In the genomic region with DNA sequence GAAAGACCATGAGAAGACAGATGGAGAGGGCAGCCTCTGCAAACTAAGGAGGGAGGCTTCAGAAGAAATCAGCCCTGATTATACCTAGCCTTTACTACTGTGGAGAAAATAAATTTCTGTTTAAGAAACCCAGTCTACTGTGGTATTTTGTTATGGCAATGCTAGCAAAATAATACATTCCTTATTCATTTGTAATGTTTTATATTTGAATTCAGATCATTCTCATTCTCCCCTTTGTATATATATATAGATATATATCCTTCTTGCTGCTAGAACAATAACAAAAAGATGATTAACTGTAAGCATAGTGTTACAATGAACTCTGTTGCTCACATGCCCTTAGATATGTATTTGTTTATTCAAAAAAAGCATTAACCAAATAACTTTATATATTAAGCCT, we compare ENCODE assay signal across 21 cellular contexts. TPM values are rescaled to one million over a fixed set of nuclear protein-coding genes. Genes with fewer than 3 reads are reported as not detected.
DNase-seq lines count a peak whose midpoint lies in the region; ATAC-seq, FAIRE-seq and TF ChIP-seq lines count a peak whose summit lies in the region.
"Had no signal": no experiment of that assay in that cellular context is flagged by ENCODE, and none has a peak within 500 bp of the region (broad histone marks: within the 10 kb centered on the region; RNA-seq: fewer than 3 reads in every experiment).

No MANE protein-coding gene starts in this region.

- no peak overlapping the region for H2AFZ ChIP-seq in HepG2 (ENCODE audit: low read length)
- H2AFZ ChIP-seq: GM23248 had no signal

- no TSS peak for BruUV-seq in HepG2 (replicated peaks; lab: Mats Ljungman, UMichigan)

- ATAC-seq in pancreas (no peak), HG03354 (IDR thresholded peaks at IDR 0.05; ENCODE audit: poor library complexity, severe bottlenecking, unreplicated experiment) (no peak), GM18867 (IDR thresholded peaks at IDR 0.05; ENCODE audit: unreplicated experiment) (no peak), HepG2 (no peak)
- ATAC-seq: GM12878, Right ventricle myocardium inferior had no signal

- TF ChIP-seq EP300 in HepG2 (IDR thresholded peaks at IDR 0.05; ENCODE audit: low read depth in 2 of 2, low read length in 2 of 2) (no peak), HepG2 (CRISPR knock-in tag; IDR thresholded peaks at IDR 0.05; ENCODE audit: borderline replicate concordance) (no peak)

- TF ChIP-seq CTCF in pancreas (IDR thresholded peaks at IDR 0.05) (no peak), HepG2 (CRISPR knock-in tag; IDR thresholded peaks at IDR 0.05) (no peak)

- intact Hi-C loops in pancreas (cut with DNase I) (no loop called here), HepG2 (cut with micrococcal nuclease; ENCODE audit: unreplicated experiment) (no loop called here)

- in situ Hi-C loops in HepG2 (cut with HindIII; ENCODE audit: extremely low pct_ligation_motif_present, low pct_unique_long_range_greater_than_20kb), result no loop called here

- no peaks in the 10 kb centered on the region for H3K79me2 ChIP-seq in HepG2 (ENCODE audit: insufficient read depth, low read length)

- no peak overlapping the region for H3K9ac ChIP-seq in HepG2 (ENCODE audit: insufficient read depth, low read depth, low read length)
- H3K9ac ChIP-seq: GM23248 had no signal

- peak overlapping the region; percentile 83 for H3K27ac ChIP-seq in SJSA1
- no peak overlapping the region for H3K27ac ChIP-seq in pancreas
- H3K27ac ChIP-seq in HepG2 (ENCODE audit: extremely low read length, insufficient read depth, low read length), result no peak overlapping the region
- H3K27ac ChIP-seq: GM23248, Peyer's patch, SK-N-MC had no signal

- TF ChIP-seq RAD21 in HepG2 (CRISPR knock-in tag; IDR thresholded peaks at IDR 0.05), result no peak

- H3K9me3 ChIP-seq in SJSA1 (replicated peaks), result no peaks in the 10 kb centered on the region
- H3K9me3 ChIP-seq in pancreas, result no peaks in the 10 kb centered on the region
- no peaks in the 10 kb centered on the region for H3K9me3 ChIP-seq in HepG2 (ENCODE audit: low read length)
- H3K9me3 ChIP-seq: BE2C, Peyer's patch had no signal

- no peak for TF ChIP-seq POLR2A in HepG2 (IDR thresholded peaks at IDR 0.05; ENCODE audit: insufficient read depth in 1 of 2, low read depth in 2 of 2, low read length in 2 of 2)

- H3K4me3 ChIP-seq in SJSA1 (no peak overlapping the region), pancreas (no peak overlapping the region), HepG2 (replicated peaks in 1 of 3; ENCODE audit: insufficient read depth in 1 of 3, low read depth in 2 of 3, low read length in 3 of 3) (no peak overlapping the region)
- H3K4me3 ChIP-seq: GM12878, GM23248, Peyer's patch, SK-N-MC had no signal

- no peak overlapping the region for H3K4me2 ChIP-seq in HepG2 (ENCODE audit: low read depth, low read length)

- no peaks in the 10 kb centered on the region for H4K20me1 ChIP-seq in HepG2 (ENCODE audit: insufficient read depth, low read length)

- H3K4me1 ChIP-seq in SJSA1 (replicated peaks) (peaks cover 36% of the 10 kb centered on the region), pancreas (peaks cover 0 to 2% (median 0%) of the 10 kb centered on the region in 3 donors), HepG2 (ENCODE audit: insufficient read depth, low read length) (no peaks in the 10 kb centered on the region)
- H3K4me1 ChIP-seq: BE2C, Peyer's patch had no signal

- H3K36me3 ChIP-seq in SJSA1, result no peaks in the 10 kb centered on the region
- H3K36me3 ChIP-seq in pancreas, result no peaks in the 10 kb centered on the region
- no peaks in the 10 kb centered on the region for H3K36me3 ChIP-seq in HepG2 (replicated peaks in 1 of 2; ENCODE audit: control insufficient read depth in 1 of 2, insufficient read depth in 2 of 2, low read length in 2 of 2)
- H3K36me3 ChIP-seq: BE2C, Peyer's patch had no signal

- DNase-seq in SJSA1 (ENCODE audit: low read depth in 1 of 2, low spot score in 2 of 2) (no peak), pancreas (no peak), NCI-H510A treated with DMSO at 0.1 percent for 48 hours (lab: John Stamatoyannopoulos, UW) (no peak), HepG2 (ENCODE audit: low spot score) (no peak)
- DNase-seq: BE2C; CD8-positive, alpha-beta memory T cell; DND-41; GM23248; KBM-7; NCI-H1092; NCI-H146; NCI-H2081; NCI-H510A; Peyer's patch had no signal

- H3K27me3 ChIP-seq in SJSA1 (replicated peaks), result no peaks in the 10 kb centered on the region
- no peaks in the 10 kb centered on the region for H3K27me3 ChIP-seq in pancreas
- H3K27me3 ChIP-seq in HepG2 (ENCODE audit: control insufficient read depth in 1 of 2, insufficient read depth in 2 of 2, low read length in 2 of 2), result no peaks in the 10 kb centered on the region
- H3K27me3 ChIP-seq: BE2C, Peyer's patch had no signal

- FAIRE-seq in colon (lab: Jason Lieb, UNC), result peak; percentile 24
- peak; percentile 26 for FAIRE-seq in pancreas (lab: Jason Lieb, UNC)
- no peak for FAIRE-seq in HepG2 (lab: Jason Lieb, UNC)
- FAIRE-seq: G401.6, GM12878 had no signal

- POLR2A ChIA-PET in HepG2 (lab: Yijun Ruan, JAX), result no interaction called here

- CTCF ChIA-PET in HepG2 (lab: Yijun Ruan, JAX; ENCODE audit: low intra/inter-chr PET ratio, low total read pairs), result no interaction called here

TF ChIP-seq in HepG2, 621 proteins besides CTCF, POLR2A, EP300 and RAD21:
- no peak for TF ChIP-seq MIER3 (CRISPR knock-in tag; IDR thresholded peaks at IDR 0.05; ENCODE audit: borderline replicate concordance)
- TF ChIP-seq IKZF5 (CRISPR knock-in tag; IDR thresholded peaks at IDR 0.05), result no peak
- TF ChIP-seq GZF1 (CRISPR knock-in tag; IDR thresholded peaks at IDR 0.05), result no peak
- TF ChIP-seq, protein P1, sequence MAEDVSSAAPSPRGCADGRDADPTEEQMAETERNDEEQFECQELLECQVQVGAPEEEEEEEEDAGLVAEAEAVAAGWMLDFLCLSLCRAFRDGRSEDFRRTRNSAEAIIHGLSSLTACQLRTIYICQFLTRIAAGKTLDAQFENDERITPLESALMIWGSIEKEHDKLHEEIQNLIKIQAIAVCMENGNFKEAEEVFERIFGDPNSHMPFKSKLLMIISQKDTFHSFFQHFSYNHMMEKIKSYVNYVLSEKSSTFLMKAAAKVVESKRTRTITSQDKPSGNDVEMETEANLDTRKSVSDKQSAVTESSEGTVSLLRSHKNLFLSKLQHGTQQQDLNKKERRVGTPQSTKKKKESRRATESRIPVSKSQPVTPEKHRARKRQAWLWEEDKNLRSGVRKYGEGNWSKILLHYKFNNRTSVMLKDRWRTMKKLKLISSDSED (CRISPR knock-in tag; IDR thresholded peaks at IDR 0.05), result no peak
- TF ChIP-seq ZNF143 (CRISPR knock-in tag; IDR thresholded peaks at IDR 0.05), result no peak
- TF ChIP-seq EED (CRISPR knock-in tag; IDR thresholded peaks at IDR 0.05), result no peak
- TF ChIP-seq TBX3 (IDR thresholded peaks at IDR 0.05; ENCODE audit: borderline replicate concordance), result no peak
- no peak for TF ChIP-seq AKAP8 (CRISPR knock-in tag; IDR thresholded peaks at IDR 0.05)
- no peak for TF ChIP-seq SMC3 (IDR thresholded peaks at IDR 0.05; ENCODE audit: low read length)
- TF ChIP-seq NCOA1 (CRISPR knock-in tag; IDR thresholded peaks at IDR 0.05), result no peak

RNA-seq across cellular contexts. Expression of gene DMD, which starts 22.5 kb away (rescaled TPM):
- 6.8 and 8.9 TPM in 2 replicates for total RNA-seq in SJSA1 (2014; rRNA removed; shearing (Covaris generic))
- total RNA-seq in pancreas (10 to 100 TPM; 28.4 to 46.5 (median 34.8) TPM), HepG2 (2016; rRNA removed; fragmentation: Illumina TruSeq; extraction: Trizol) (25.9 and 35.6 TPM in 2 replicates)
- polyA plus RNA-seq in pancreas (1 to 10 TPM; 9.1 to 9.4 TPM), HepG2 (2011; rRNA removed) (15.4 and 17.6 TPM in 2 replicates)
- total RNA-seq in HepG2 (2016; cell fraction: cytosol; rRNA removed; fragmentation: Illumina TruSeq; extraction: Trizol; ENCODE audit: low read depth), result 8.6 and 9.1 TPM in 2 replicates
- 24.0 and 30.4 TPM in 2 replicates for total RNA-seq in HepG2 (2016; cell fraction: insoluble cytoplasmic fraction; rRNA removed; fragmentation: Illumina TruSeq; extraction: Trizol)
- total RNA-seq in HepG2 (2016; cell fraction: membrane; rRNA removed; fragmentation: Illumina TruSeq; extraction: Trizol), result 13.6 and 15.7 TPM in 2 replicates
- 36.3 and 38.0 TPM in 2 replicates for total RNA-seq in HepG2 (2016; cell fraction: nucleus; rRNA removed; fragmentation: Illumina TruSeq; extraction: Trizol)
- polyA plus RNA-seq in HepG2 (2011; cell fraction: cytosol; rRNA removed), result 8.6 and 8.8 TPM in 2 replicates
- polyA plus RNA-seq in HepG2 (2011; cell fraction: nucleus; rRNA removed), result 16.1 and 18.7 TPM in 2 replicates
- 7.9 and 10.2 TPM in 2 replicates for polyA plus RNA-seq in HepG2 (2012)
- 1.8 and 2.0 TPM in 2 replicates for polyA plus RNA-seq in HepG2 (2016; cell fraction: cytosol; fragmentation: Illumina TruSeq; extraction: Trizol; ENCODE audit: low read depth)
- 28.7 and 32.8 TPM in 2 replicates for polyA plus RNA-seq in HepG2 (2016; cell fraction: insoluble cytoplasmic fraction; fragmentation: Illumina TruSeq; extraction: Trizol; ENCODE audit: low read depth)
- 4.4 and 5.4 TPM in 2 replicates for polyA plus RNA-seq in HepG2 (2016; cell fraction: membrane; fragmentation: Illumina TruSeq; extraction: Trizol; ENCODE audit: low read depth)
- 26.6 and 26.9 TPM in 2 replicates for polyA plus RNA-seq in HepG2 (2016; cell fraction: nucleus; fragmentation: Illumina TruSeq; extraction: Trizol; ENCODE audit: insufficient read depth, low read depth)
- 27.0 and 30.1 TPM in 2 replicates for polyA minus RNA-seq in HepG2 (2011; rRNA and poly(A)+ RNA removed; ENCODE audit: low replicate concordance)
- 9.6 and 11.5 TPM in 2 replicates for polyA minus RNA-seq in HepG2 (2011; cell fraction: cytosol; rRNA and poly(A)+ RNA removed)
- polyA minus RNA-seq in HepG2 (2011; cell fraction: nucleus; rRNA and poly(A)+ RNA removed), result 54.5 and 60.7 TPM in 2 replicates
